32 cellular contexts compared by ENCODE assay signal in genomic region chr20:25071722-25072121, GRCh38. TPM values are rescaled to one million over a fixed set of nuclear protein-coding genes. Genes with fewer than 3 reads are reported as not detected.
A peak's percentile ranks its signal among the peaks of the same experiment; 100 is the strongest.
DNase-seq lines count a peak whose midpoint lies in the region; ATAC-seq and TF ChIP-seq lines count a peak whose summit lies in the region.
"Had no signal": no experiment of that assay in that cellular context is flagged by ENCODE, and none has a peak within 500 bp of the region (broad histone marks: within the 10 kb centered on the region; RNA-seq: fewer than 3 reads in every experiment).

No MANE protein-coding gene starts in this region.

- no peaks in the 10 kb centered on the region for H3K36me3 ChIP-seq in Peyer's patch
- H3K36me3 ChIP-seq in upper lobe of right lung, result no peaks in the 10 kb centered on the region

- no peaks in the 10 kb centered on the region for H3K9me3 Mint-ChIP-seq in activated naive CD8-positive, alpha-beta T cell treated with anti-CD3 and anti-CD28 coated beads, Interleukin-2, amount 50 U/mL, for 24 hours
- H3K9me3 Mint-ChIP-seq: activated T-cell treated with anti-CD3 and anti-CD28 coated beads, Interleukin-2, amount 50 U/mL, for 24 hours; CD4-positive, CD25-positive, alpha-beta regulatory T cell; HFFc6; T-helper 1 cell treated with Interleukin-12 subunit alpha and Interleukin-12 subunit beta and Interleukin-4 antibody, amounts not matched to agents 30 μg/mL and 1 μg/mL, for 36 hours had no signal

- intact Hi-C loops in upper lobe of right lung (cut with DNase I), result no loop called here

- H3K36me3 Mint-ChIP-seq in activated naive CD8-positive, alpha-beta T cell treated with anti-CD3 and anti-CD28 coated beads, Interleukin-2, amount 50 U/mL, for 24 hours (ENCODE audit: low read depth), result no peaks in the 10 kb centered on the region
- H3K36me3 Mint-ChIP-seq: CD4-positive, CD25-positive, alpha-beta regulatory T cell; naive thymus-derived CD4-positive, alpha-beta T cell had no signal

- no peak for TF ChIP-seq POLR2A in Peyer's patch (IDR thresholded peaks at IDR 0.05)

- peaks cover 54% of the 10 kb centered on the region for H3K27me3 Mint-ChIP-seq in activated naive CD8-positive, alpha-beta T cell treated with anti-CD3 and anti-CD28 coated beads, Interleukin-2, amount 50 U/mL, for 24 hours

- no peaks in the 10 kb centered on the region for H3K4me1 ChIP-seq in Peyer's patch
- no peaks in the 10 kb centered on the region for H3K4me1 ChIP-seq in upper lobe of right lung

- ATAC-seq in upper lobe of right lung (no peak), HG02571 (IDR thresholded peaks at IDR 0.05; ENCODE audit: unreplicated experiment) (no peak)
- no peak for ATAC-seq in activated naive CD8-positive, alpha-beta T cell treated with anti-CD3 and anti-CD28 coated beads, Interleukin-2, amount 50 U/mL, for 24 hours
- ATAC-seq: activated CD8-positive, alpha-beta T cell treated with anti-CD3 and anti-CD28 coated beads, Interleukin-2, amount 10 ng/mL, durations not matched to agents 7 days and 5 days; K562; naive thymus-derived CD4-positive, alpha-beta T cell had no signal

- no peak overlapping the region for H3K4me3 Mint-ChIP-seq in activated naive CD8-positive, alpha-beta T cell treated with anti-CD3 and anti-CD28 coated beads, Interleukin-2, amount 50 U/mL, for 24 hours
- H3K4me3 Mint-ChIP-seq: activated CD8-positive, alpha-beta T cell treated with anti-CD3 and anti-CD28 coated beads, Interleukin-2, amount 10 ng/mL, durations not matched to agents 7 days and 5 days; activated T-cell treated with anti-CD3 and anti-CD28 coated beads, Interleukin-2, amount 50 U/mL, for 24 hours; CD4-positive, CD25-positive, alpha-beta regulatory T cell; HFFc6; naive thymus-derived CD4-positive, alpha-beta T cell; T-helper 1 cell treated with Interleukin-12 subunit alpha and Interleukin-12 subunit beta and Interleukin-4 antibody, amounts not matched to agents 30 μg/mL and 1 μg/mL, for 36 hours had no signal

- peak; percentile 36 for DNase-seq in NCI-H2171 treated with DMSO at 0.1 percent for 48 hours (lab: John Stamatoyannopoulos, UW)
- no peak for DNase-seq in NCI-H2171 (lab: John Stamatoyannopoulos, UW)
- peak; percentile 0 to 27 (median 23) for DNase-seq in Peyer's patch
- peak; percentile 33 for DNase-seq in kidney tubule cell (ENCODE audit: low spot score)
- DNase-seq in upper lobe of right lung, result peak; percentile 29
- DNase-seq in activated naive CD8-positive, alpha-beta T cell treated with anti-CD3 and anti-CD28 coated beads, Interleukin-2, amount 50 U/mL, for 24 hours, result no peak
- DNase-seq in HT-29 (ENCODE audit: low spot score), result no peak
- DNase-seq: 8988T; activated CD4-positive, CD25-positive, alpha-beta regulatory T cell treated with anti-CD3 and anti-CD28 coated beads, Interleukin-2, amount 50 U/mL, for 72 hours; activated CD8-positive, alpha-beta T cell treated with anti-CD3 and anti-CD28 coated beads, Interleukin-2, amount 10 ng/mL, durations not matched to agents 7 days and 5 days; activated gamma-delta T cell; CD4-positive, CD25-positive, alpha-beta regulatory T cell; HFFc6; hippocampal formation; midbrain; NCI-H1092 treated with DMSO at 0.1 percent for 48 hours; NCI-H187; NCI-H2227 treated with DMSO at 0.1 percent for 48 hours; SK-N-SH; stimulated activated CD4-positive, alpha-beta T cell treated with anti-CD3 and anti-CD28 coated beads, Interleukin-1b, Interleukin-23, amount 100 ng/mL, for 48 hours; trophoblast cell had no signal

- no peak for TF ChIP-seq CTCF in Peyer's patch (IDR thresholded peaks at IDR 0.05)
- no peak for TF ChIP-seq CTCF in upper lobe of right lung (IDR thresholded peaks at IDR 0.05)

- H3K27ac Mint-ChIP-seq in activated naive CD8-positive, alpha-beta T cell treated with anti-CD3 and anti-CD28 coated beads, Interleukin-2, amount 50 U/mL, for 24 hours, result no peak overlapping the region
- H3K27ac Mint-ChIP-seq: activated CD8-positive, alpha-beta T cell treated with anti-CD3 and anti-CD28 coated beads, Interleukin-2, amount 10 ng/mL, durations not matched to agents 7 days and 5 days; activated T-cell treated with anti-CD3 and anti-CD28 coated beads, Interleukin-2, amount 50 U/mL, for 24 hours; CD4-positive, CD25-positive, alpha-beta regulatory T cell; HFFc6; T-helper 1 cell treated with Interleukin-12 subunit alpha and Interleukin-12 subunit beta and Interleukin-4 antibody, amounts not matched to agents 30 μg/mL and 1 μg/mL, for 36 hours had no signal

- H3K4me3 ChIP-seq in Peyer's patch (no peak overlapping the region), upper lobe of right lung (no peak overlapping the region)
- H3K4me3 ChIP-seq: K562, skin epidermis had no signal

- H3K9me3 ChIP-seq in Peyer's patch (no peaks in the 10 kb centered on the region), upper lobe of right lung (no peaks in the 10 kb centered on the region)
- H3K9me3 ChIP-seq: SK-N-SH had no signal

- H3K4me1 Mint-ChIP-seq in activated naive CD8-positive, alpha-beta T cell treated with anti-CD3 and anti-CD28 coated beads, Interleukin-2, amount 50 U/mL, for 24 hours, result peaks cover 2% of the 10 kb centered on the region
- H3K4me1 Mint-ChIP-seq: CD4-positive, CD25-positive, alpha-beta regulatory T cell had no signal

- H3K27me3 ChIP-seq in Peyer's patch, result no peaks in the 10 kb centered on the region
- H3K27me3 ChIP-seq in upper lobe of right lung, result peaks cover 38% of the 10 kb centered on the region

- no peak overlapping the region for H3K27ac ChIP-seq in Peyer's patch
- no peak overlapping the region for H3K27ac ChIP-seq in upper lobe of right lung
- H3K27ac ChIP-seq: skin epidermis had no signal

RNA-seq across cellular contexts. Expression of gene VSX1, which starts 10.2 kb away (rescaled TPM):
- not detected for total RNA-seq in Peyer's patch
- not detected for total RNA-seq in upper lobe of right lung
- total RNA-seq in HT-29 (2014; rRNA removed; shearing (Covaris generic)), result not detected in 2 replicates
- total RNA-seq: activated CD8-positive, alpha-beta T cell treated with anti-CD3 and anti-CD28 coated beads, Interleukin-2, amount 10 ng/mL, durations not matched to agents 7 days and 5 days; CD4-positive, CD25-positive, alpha-beta regulatory T cell; dermis microvascular lymphatic vessel endothelial cell; endothelial cell of umbilical vein; fibroblast of lung; HFFc6; K562; naive thymus-derived CD4-positive, alpha-beta T cell; omental fat pad; renal cortical epithelial cell had no signal

RNA-seq across cellular contexts. Expression of gene ACSS1, which starts 13.8 kb away (rescaled TPM):
- total RNA-seq in Peyer's patch, result 100 to 1,000 TPM in 3 of 4 donors, 10 to 100 TPM in 1; 49.5 to 160 (median 134) TPM
- 37.2 TPM for total RNA-seq in upper lobe of right lung
- total RNA-seq in HT-29 (2014; rRNA removed; shearing (Covaris generic)), result 39.9 and 47.0 TPM in 2 replicates

Comparison
In these comparisons a context has a peak if more than half of its experiments do, and no peak if none do; other contexts are left out.
1. DNase-seq: peak in NCI-H2171 treated with DMSO at 0.1 percent for 48 hours (single experiment), Peyer's patch (3 of 3), kidney tubule cell (single experiment) and upper lobe of right lung (single experiment); none in NCI-H2171 (single experiment), activated naive CD8-positive, alpha-beta T cell treated with anti-CD3 and anti-CD28 coated beads, Interleukin-2, amount 50 U/mL, for 24 hours (single experiment) and HT-29 (single experiment).